In genomic region chr3:126750760-126751129, GRCh38 we compare ENCODE assay signal across 18 cellular contexts. TPM values are rescaled to one million over a fixed set of nuclear protein-coding genes. Genes with fewer than 3 reads are reported as not detected.
DNase-seq lines count a peak whose midpoint lies in the region; ATAC-seq and TF ChIP-seq lines count a peak whose summit lies in the region.
"Had no signal": no experiment of that assay in that cellular context is flagged by ENCODE, and none has a peak within 500 bp of the region (broad histone marks: within the 10 kb centered on the region; RNA-seq: fewer than 3 reads in every experiment).

No MANE protein-coding gene starts in this region.

- peak; percentile 45 to 56 for DNase-seq in Caco-2
- DNase-seq in LHCN-M2 (ENCODE audit: low read depth), result peak; percentile 83
- DNase-seq in left lobe of liver (ENCODE audit: low spot score), result peak; percentile 11
- no peak for DNase-seq in LoVo (ENCODE audit: low spot score)
- no peak for DNase-seq in NCI-H1930 (lab: John Stamatoyannopoulos, UW)
- DNase-seq in HUDEP-2 (lab: John Stamatoyannopoulos, UW; ENCODE audit: unreplicated experiment in 76 of 76), result no peak
- DNase-seq: activated naive CD4-positive, alpha-beta T cell treated with anti-CD3 and anti-CD28 coated beads for 36 hours; aorta; hippocampal formation; NCI-H2107; occipital lobe; stimulated activated naive CD8-positive, alpha-beta T cell treated with anti-CD3 and anti-CD28 coated beads, Interleukin-15, amount 100 ng/mL, for 72 hours; trophoblast cell had no signal

- no peaks in the 10 kb centered on the region for H3K9me3 Mint-ChIP-seq in Caco-2 (ENCODE audit: unreplicated experiment)
- H3K9me3 Mint-ChIP-seq in activated T-helper 17 cell treated with anti-CD3 and anti-CD28 coated beads, Interleukin-2, amount 50 U/mL, for 72 hours, result no peaks in the 10 kb centered on the region
- H3K9me3 Mint-ChIP-seq: activated naive CD4-positive, alpha-beta T cell treated with anti-CD3 and anti-CD28 coated beads for 36 hours; IgD-negative memory B cell; stimulated activated naive CD8-positive, alpha-beta T cell treated with anti-CD3 and anti-CD28 coated beads, Interleukin-15, amount 100 ng/mL, for 72 hours had no signal

- CTCF ChIA-PET in Caco-2 (lab: Charles Lee), result no interaction called here

- peaks cover 87% of the 10 kb centered on the region for H3K4me1 ChIP-seq in Caco-2

- no peak for ATAC-seq in activated T-helper 17 cell treated with anti-CD3 and anti-CD28 coated beads, Interleukin-2, amount 50 U/mL, for 72 hours (replicated peaks)
- no peak for ATAC-seq in left lobe of liver
- no peak for ATAC-seq in HG03039 (IDR thresholded peaks at IDR 0.05; ENCODE audit: unreplicated experiment)
- ATAC-seq: sciatic nerve; stimulated activated naive CD8-positive, alpha-beta T cell treated with anti-CD3 and anti-CD28 coated beads, Interleukin-15, amount 100 ng/mL, for 72 hours had no signal

- H3K27ac Mint-ChIP-seq in Caco-2 (ENCODE audit: unreplicated experiment), result peak overlapping the region; percentile 92
- H3K27ac Mint-ChIP-seq in activated T-helper 17 cell treated with anti-CD3 and anti-CD28 coated beads, Interleukin-2, amount 50 U/mL, for 72 hours, result peak overlapping the region; percentile 46
- H3K27ac Mint-ChIP-seq: activated naive CD4-positive, alpha-beta T cell treated with anti-CD3 and anti-CD28 coated beads for 36 hours; stimulated activated naive CD8-positive, alpha-beta T cell treated with anti-CD3 and anti-CD28 coated beads, Interleukin-15, amount 100 ng/mL, for 72 hours had no signal

- no TSS peak for BruUV-seq in Caco-2 (replicated peaks; lab: Mats Ljungman, UMichigan)

- intact Hi-C loops in Caco-2 (cut with micrococcal nuclease; ENCODE audit: unreplicated experiment), result loop anchor here (5.0 to 10.0 kb wide), 3 partner anchors 182 to 424 kb away; no protein-coding TSS in a partner anchor

- no peak for TF ChIP-seq CTCF in Caco-2 (IDR thresholded peaks at IDR 0.05; ENCODE audit: insufficient read depth in 1 of 2, low read depth in 1 of 2, low read length in 1 of 2, severe bottlenecking in 1 of 2, unreplicated experiment in 1 of 2)

- H3K36me3 Mint-ChIP-seq in Caco-2 (ENCODE audit: insufficient read depth, unreplicated experiment), result peaks cover 18% of the 10 kb centered on the region
- no peaks in the 10 kb centered on the region for H3K36me3 Mint-ChIP-seq in activated T-helper 17 cell treated with anti-CD3 and anti-CD28 coated beads, Interleukin-2, amount 50 U/mL, for 72 hours (ENCODE audit: low read depth)

- no peaks in the 10 kb centered on the region for H3K27me3 ChIP-seq in Caco-2 (replicated peaks; ENCODE audit: control insufficient read depth, insufficient read depth, low read length)
- H3K27me3 ChIP-seq: BLaER1 had no signal

- POLR2A ChIA-PET in Caco-2 (lab: Charles Lee), result no interaction called here

- H3K9me3 ChIP-seq in Caco-2, result no peaks in the 10 kb centered on the region
- H3K9me3 ChIP-seq: BLaER1 had no signal

- H3K4me3 Mint-ChIP-seq in Caco-2 (ENCODE audit: unreplicated experiment), result peak overlapping the region; percentile 68
- H3K4me3 Mint-ChIP-seq in activated T-helper 17 cell treated with anti-CD3 and anti-CD28 coated beads, Interleukin-2, amount 50 U/mL, for 72 hours, result no peak overlapping the region
- H3K4me3 Mint-ChIP-seq: activated naive CD4-positive, alpha-beta T cell treated with anti-CD3 and anti-CD28 coated beads for 36 hours; stimulated activated naive CD8-positive, alpha-beta T cell treated with anti-CD3 and anti-CD28 coated beads, Interleukin-15, amount 100 ng/mL, for 72 hours had no signal

- H3K4me1 Mint-ChIP-seq in Caco-2 (ENCODE audit: low read depth, unreplicated experiment), result peaks cover 65% of the 10 kb centered on the region
- peaks cover 7% of the 10 kb centered on the region for H3K4me1 Mint-ChIP-seq in activated T-helper 17 cell treated with anti-CD3 and anti-CD28 coated beads, Interleukin-2, amount 50 U/mL, for 72 hours

- H3K4me3 ChIP-seq in Caco-2 (ENCODE audit: low read depth, low read length), result no peak overlapping the region
- H3K4me3 ChIP-seq: BLaER1 had no signal

- H3K27me3 Mint-ChIP-seq in Caco-2 (ENCODE audit: insufficient read depth, unreplicated experiment), result no peaks in the 10 kb centered on the region
- H3K27me3 Mint-ChIP-seq in activated T-helper 17 cell treated with anti-CD3 and anti-CD28 coated beads, Interleukin-2, amount 50 U/mL, for 72 hours, result no peaks in the 10 kb centered on the region
- H3K27me3 Mint-ChIP-seq: IgD-negative memory B cell; stimulated activated naive CD8-positive, alpha-beta T cell treated with anti-CD3 and anti-CD28 coated beads, Interleukin-15, amount 100 ng/mL, for 72 hours had no signal

- no peaks in the 10 kb centered on the region; the same call in 1 of the 2 replicates for H3K36me3 ChIP-seq in Caco-2 (ENCODE audit: control insufficient read depth, insufficient read depth, low read length)

RNA-seq across cellular contexts. Expression of gene CHCHD6, which starts 46.7 kb away (rescaled TPM):
- total RNA-seq in Caco-2 (2022) (47.9 and 49.5 TPM in 2 replicates), LHCN-M2 (2014; rRNA removed) (23.5 and 25.5 TPM in 2 replicates), left lobe of liver (3.8 TPM)
- polyA plus RNA-seq in LHCN-M2 (2012), result 29.0 TPM
- total RNA-seq in activated T-helper 17 cell treated with anti-CD3 and anti-CD28 coated beads, Interleukin-2, amount 50 U/mL, for 72 hours, result 1 to 10 TPM; 8.7 to 9.9 TPM

Comparison
In these comparisons a context has a peak if more than half of its experiments do, and no peak if none do; other contexts are left out.
1. DNase-seq: peak in Caco-2 (2 of 2), LHCN-M2 (single experiment) and left lobe of liver (single experiment); none in LoVo (single experiment), NCI-H1930 (0 of 2) and HUDEP-2 (0 of 76).